ENCODE assay signal across 12 cellular contexts in genomic region chr4:143625632-143626031, GRCh38.
DNase-seq lines count a peak whose midpoint lies in the region; ATAC-seq and TF ChIP-seq lines count a peak whose summit lies in the region.
"Had no signal": no experiment of that assay in that cellular context is flagged by ENCODE, and none has a peak within 500 bp of the region (broad histone marks: within the 10 kb centered on the region; RNA-seq: fewer than 3 reads in every experiment).

No MANE protein-coding gene starts in this region.

- no peaks in the 10 kb centered on the region for H3K36me3 ChIP-seq in esophagus muscularis mucosa
- H3K36me3 ChIP-seq in transverse colon: no peaks in the 10 kb centered on the region

- WGBS in esophagus muscularis mucosa: 84% methylated on average over 4 of the region's 4 CpGs
- 73 to 74% methylated on average over 4 of the region's 4 CpGs for WGBS in transverse colon (ENCODE audit: low coverage in 1 of 2), 2 donors

- no peaks in the 10 kb centered on the region for H3K9me3 Mint-ChIP-seq in Calu3 (ENCODE audit: low read depth, unreplicated experiment)
- H3K9me3 Mint-ChIP-seq: GM23338 had no signal

- no peaks in the 10 kb centered on the region for H3K36me3 Mint-ChIP-seq in Calu3 (ENCODE audit: insufficient read depth, unreplicated experiment)
- H3K36me3 Mint-ChIP-seq: CD14-positive monocyte had no signal

- H3K27ac ChIP-seq in esophagus muscularis mucosa (replicated peaks in 1 of 4) (peak overlapping the region; percentile 58 to 73 (median 67)), transverse colon (peak overlapping the region in 3 of 4 donors; percentile 1 to 28 (median 14))

- no peak overlapping the region for H3K4me3 ChIP-seq in esophagus muscularis mucosa
- no peak overlapping the region for H3K4me3 ChIP-seq in transverse colon
- H3K4me3 ChIP-seq: GM23338 had no signal

- in situ Hi-C loops in transverse colon (cut with MboI; ENCODE audit: low pct_ligation_motif_present in 1 of 4, low pct_unique_long_range_greater_than_20kb in 1 of 4, low sequenced_read_pairs in 3 of 4): no loop called here

- ATAC-seq in HG02588 (IDR thresholded peaks at IDR 0.05; ENCODE audit: unreplicated experiment): no peak
- ATAC-seq: GM23338 had no signal

- no peak for TF ChIP-seq CTCF in esophagus muscularis mucosa (IDR thresholded peaks at IDR 0.05)
- no peak for TF ChIP-seq CTCF in transverse colon (IDR thresholded peaks at IDR 0.05)
- TF ChIP-seq CTCF in Calu3 (IDR thresholded peaks at IDR 0.05; ENCODE audit: unreplicated experiment): no peak

- H3K4me3 Mint-ChIP-seq in Calu3 (ENCODE audit: low read depth, unreplicated experiment): no peak overlapping the region
- H3K4me3 Mint-ChIP-seq: CD14-positive monocyte, GM23338 had no signal

- H3K4me1 ChIP-seq in esophagus muscularis mucosa (peaks cover 7 to 27% (median 26%) of the 10 kb centered on the region in 4 donors), transverse colon (no peaks in the 10 kb centered on the region)

- TF ChIP-seq EP300 in esophagus muscularis mucosa (IDR thresholded peaks at IDR 0.05): no peak
- TF ChIP-seq EP300 in transverse colon (IDR thresholded peaks at IDR 0.05; ENCODE audit: low read depth): no peak

- intact Hi-C loops in esophagus muscularis mucosa (cut with DNase I): no loop called here
- intact Hi-C loops in transverse colon (cut with DNase I; ENCODE audit: low total_unique reads): no loop called here
- intact Hi-C loops in Calu3 (cut with micrococcal nuclease; ENCODE audit: unreplicated experiment): no loop called here

- TF ChIP-seq POLR2A in esophagus muscularis mucosa (IDR thresholded peaks at IDR 0.05; ENCODE audit: low read depth) (no peak), transverse colon (IDR thresholded peaks at IDR 0.05) (no peak)

- H3K27me3 Mint-ChIP-seq in Calu3 (ENCODE audit: unreplicated experiment): peaks cover 76% of the 10 kb centered on the region

- DNase-seq in NCI-H510A treated with DMSO at 0.1 percent for 48 hours (lab: John Stamatoyannopoulos, UW) (peak; percentile 75), NCI-H510A (lab: John Stamatoyannopoulos, UW) (no peak), NCI-H748 treated with DMSO at 0.1 percent for 48 hours (lab: John Stamatoyannopoulos, UW) (peak; percentile 16), esophagus muscularis mucosa (ENCODE audit: extremely low spot score) (no peak), transverse colon (no peak), Calu3 (no peak)
- no peak for DNase-seq in activated effector memory CD4-positive, alpha-beta T cell treated with Interleukin-2 at 50 U/mL for 16 hours
- DNase-seq: KG1, SHP77 treated with DMSO at 0.1 percent for 48 hours had no signal

- CTCF ChIA-PET in Calu3 (lab: Charles Lee): no interaction called here

- no peaks in the 10 kb centered on the region for H3K27me3 ChIP-seq in esophagus muscularis mucosa
- H3K27me3 ChIP-seq in transverse colon: no peaks in the 10 kb centered on the region

- no TSS peak for BruUV-seq in Calu3 (replicated peaks; lab: Mats Ljungman, UMichigan)

- H3K27ac Mint-ChIP-seq in Calu3 (ENCODE audit: unreplicated experiment): no peak overlapping the region
- H3K27ac Mint-ChIP-seq: CD14-positive monocyte, GM23338 had no signal

- H3K4me1 Mint-ChIP-seq in Calu3 (ENCODE audit: low read depth, unreplicated experiment): no peaks in the 10 kb centered on the region
- H3K4me1 Mint-ChIP-seq: GM23338 had no signal

- H3K9me3 ChIP-seq in esophagus muscularis mucosa: no peaks in the 10 kb centered on the region
- no peaks in the 10 kb centered on the region for H3K9me3 ChIP-seq in transverse colon

Comparison
In these comparisons a context has a peak if more than half of its experiments do, and no peak if none do; other contexts are left out.
1. DNase-seq: peak in NCI-H510A treated with DMSO at 0.1 percent for 48 hours (single experiment) and NCI-H748 treated with DMSO at 0.1 percent for 48 hours (single experiment); none in NCI-H510A (single experiment), esophagus muscularis mucosa (single experiment), transverse colon (single experiment), Calu3 (single experiment) and activated effector memory CD4-positive, alpha-beta T cell treated with Interleukin-2 at 50 U/mL for 16 hours (single experiment).